1 cellular context compared by ENCODE assay signal in the genomic region with DNA sequence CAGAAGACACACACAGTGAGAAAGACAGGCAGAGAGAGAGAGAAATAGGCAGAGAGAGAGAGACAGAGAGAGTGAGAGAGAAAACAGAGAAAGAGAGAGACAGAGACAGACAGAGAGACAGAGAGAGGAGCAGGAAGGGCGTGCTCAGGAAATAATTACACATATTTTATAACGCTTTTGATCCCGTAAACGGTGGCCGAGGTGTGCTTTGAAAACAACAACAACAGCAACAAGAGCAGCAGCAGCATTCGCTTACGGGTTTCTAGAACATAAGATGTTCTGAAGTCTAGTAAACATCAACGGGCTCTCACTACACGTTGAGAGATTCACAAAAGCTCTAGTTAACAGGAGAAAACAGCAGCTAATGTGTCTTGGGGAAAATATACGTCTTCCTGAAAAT.
TF ChIP-seq lines count a peak whose summit lies in the region.

No MANE protein-coding gene starts in this region.

TF ChIP-seq in SK-N-SH treated with all-trans-retinoic acid at 6 μM for 48 hours, 23 proteins besides CTCF, POLR2A, EP300 and RAD21 (continued from another document):
- TF ChIP-seq, protein P1, sequence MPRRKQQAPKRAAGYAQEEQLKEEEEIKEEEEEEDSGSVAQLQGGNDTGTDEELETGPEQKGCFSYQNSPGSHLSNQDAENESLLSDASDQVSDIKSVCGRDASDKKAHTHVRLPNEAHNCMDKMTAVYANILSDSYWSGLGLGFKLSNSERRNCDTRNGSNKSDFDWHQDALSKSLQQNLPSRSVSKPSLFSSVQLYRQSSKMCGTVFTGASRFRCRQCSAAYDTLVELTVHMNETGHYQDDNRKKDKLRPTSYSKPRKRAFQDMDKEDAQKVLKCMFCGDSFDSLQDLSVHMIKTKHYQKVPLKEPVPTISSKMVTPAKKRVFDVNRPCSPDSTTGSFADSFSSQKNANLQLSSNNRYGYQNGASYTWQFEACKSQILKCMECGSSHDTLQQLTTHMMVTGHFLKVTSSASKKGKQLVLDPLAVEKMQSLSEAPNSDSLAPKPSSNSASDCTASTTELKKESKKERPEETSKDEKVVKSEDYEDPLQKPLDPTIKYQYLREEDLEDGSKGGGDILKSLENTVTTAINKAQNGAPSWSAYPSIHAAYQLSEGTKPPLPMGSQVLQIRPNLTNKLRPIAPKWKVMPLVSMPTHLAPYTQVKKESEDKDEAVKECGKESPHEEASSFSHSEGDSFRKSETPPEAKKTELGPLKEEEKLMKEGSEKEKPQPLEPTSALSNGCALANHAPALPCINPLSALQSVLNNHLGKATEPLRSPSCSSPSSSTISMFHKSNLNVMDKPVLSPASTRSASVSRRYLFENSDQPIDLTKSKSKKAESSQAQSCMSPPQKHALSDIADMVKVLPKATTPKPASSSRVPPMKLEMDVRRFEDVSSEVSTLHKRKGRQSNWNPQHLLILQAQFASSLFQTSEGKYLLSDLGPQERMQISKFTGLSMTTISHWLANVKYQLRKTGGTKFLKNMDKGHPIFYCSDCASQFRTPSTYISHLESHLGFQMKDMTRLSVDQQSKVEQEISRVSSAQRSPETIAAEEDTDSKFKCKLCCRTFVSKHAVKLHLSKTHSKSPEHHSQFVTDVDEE (CRISPR knock-in tag; IDR thresholded peaks at IDR 0.05), result no peak
- TF ChIP-seq, protein P2, sequence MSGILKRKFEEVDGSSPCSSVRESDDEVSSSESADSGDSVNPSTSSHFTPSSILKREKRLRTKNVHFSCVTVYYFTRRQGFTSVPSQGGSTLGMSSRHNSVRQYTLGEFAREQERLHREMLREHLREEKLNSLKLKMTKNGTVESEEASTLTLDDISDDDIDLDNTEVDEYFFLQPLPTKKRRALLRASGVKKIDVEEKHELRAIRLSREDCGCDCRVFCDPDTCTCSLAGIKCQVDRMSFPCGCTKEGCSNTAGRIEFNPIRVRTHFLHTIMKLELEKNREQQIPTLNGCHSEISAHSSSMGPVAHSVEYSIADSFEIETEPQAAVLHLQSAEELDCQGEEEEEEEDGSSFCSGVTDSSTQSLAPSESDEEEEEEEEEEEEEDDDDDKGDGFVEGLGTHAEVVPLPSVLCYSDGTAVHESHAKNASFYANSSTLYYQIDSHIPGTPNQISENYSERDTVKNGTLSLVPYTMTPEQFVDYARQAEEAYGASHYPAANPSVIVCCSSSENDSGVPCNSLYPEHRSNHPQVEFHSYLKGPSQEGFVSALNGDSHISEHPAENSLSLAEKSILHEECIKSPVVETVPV (CRISPR knock-in tag; IDR thresholded peaks at IDR 0.05), result no peak
- TF ChIP-seq ZNF70 (CRISPR knock-in tag; IDR thresholded peaks at IDR 0.05), result no peak
- TF ChIP-seq TOX (CRISPR knock-in tag; IDR thresholded peaks at IDR 0.05; ENCODE audit: borderline replicate concordance), result no peak
- TF ChIP-seq, protein P3, sequence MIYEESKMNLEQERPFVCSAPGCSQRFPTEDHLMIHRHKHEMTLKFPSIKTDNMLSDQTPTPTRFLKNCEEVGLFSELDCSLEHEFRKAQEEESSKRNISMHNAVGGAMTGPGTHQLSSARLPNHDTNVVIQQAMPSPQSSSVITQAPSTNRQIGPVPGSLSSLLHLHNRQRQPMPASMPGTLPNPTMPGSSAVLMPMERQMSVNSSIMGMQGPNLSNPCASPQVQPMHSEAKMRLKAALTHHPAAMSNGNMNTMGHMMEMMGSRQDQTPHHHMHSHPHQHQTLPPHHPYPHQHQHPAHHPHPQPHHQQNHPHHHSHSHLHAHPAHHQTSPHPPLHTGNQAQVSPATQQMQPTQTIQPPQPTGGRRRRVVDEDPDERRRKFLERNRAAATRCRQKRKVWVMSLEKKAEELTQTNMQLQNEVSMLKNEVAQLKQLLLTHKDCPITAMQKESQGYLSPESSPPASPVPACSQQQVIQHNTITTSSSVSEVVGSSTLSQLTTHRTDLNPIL (CRISPR knock-in tag; IDR thresholded peaks at IDR 0.05; ENCODE audit: low read depth), result no peak
